Comparison of ENCODE assay signal across 9 cellular contexts in the genomic region with DNA sequence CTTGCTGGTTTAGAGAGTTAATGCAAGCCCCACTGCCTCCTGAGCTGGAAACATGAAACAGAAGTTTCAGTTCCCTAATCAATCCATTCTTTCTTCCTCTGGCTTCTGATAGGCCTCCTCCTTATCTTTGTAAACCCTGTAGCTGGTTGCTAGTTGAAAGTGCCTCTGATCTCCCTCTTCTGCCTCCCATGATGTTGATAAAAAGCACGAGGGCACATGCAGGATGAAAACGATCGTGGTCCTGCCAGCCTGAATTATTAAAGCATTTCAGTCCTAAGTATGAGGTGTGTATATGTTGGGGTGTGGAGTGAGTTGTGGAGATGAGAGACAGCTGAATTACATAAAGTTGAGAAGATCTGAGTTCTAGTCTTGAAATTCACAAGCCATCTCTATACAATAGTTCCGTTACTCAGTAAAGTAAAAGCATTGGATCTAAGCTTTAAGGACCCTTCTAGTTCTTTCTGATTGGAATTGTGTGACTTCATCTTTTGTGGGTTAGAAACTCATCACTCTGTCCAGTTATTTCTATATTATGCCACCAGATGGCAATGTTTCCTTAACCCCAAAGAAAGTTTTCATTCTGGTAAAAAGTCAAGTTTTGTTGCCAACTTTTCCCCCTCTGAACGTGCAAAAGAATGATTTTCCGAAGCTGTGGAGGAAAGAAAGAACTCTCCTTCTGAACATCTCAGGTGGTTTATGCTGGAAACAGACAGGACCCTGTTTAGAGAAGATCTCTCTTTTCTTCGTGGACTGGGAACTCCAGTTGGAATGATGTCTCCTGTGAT. TPM values are rescaled to one million over a fixed set of nuclear protein-coding genes. Genes with fewer than 3 reads are reported as not detected.
DNase-seq lines count a peak whose midpoint lies in the region; ATAC-seq, FAIRE-seq and TF ChIP-seq lines count a peak whose summit lies in the region.
"Had no signal": no experiment of that assay in that cellular context is flagged by ENCODE, and none has a peak within 500 bp of the region (broad histone marks: within the 10 kb centered on the region; RNA-seq: fewer than 3 reads in every experiment).

No MANE protein-coding gene starts in this region.

- peak overlapping the region; percentile 91; the same call in 1 of the 2 replicates for H2AFZ ChIP-seq in H1 (ENCODE audit: low read length)

- no peak overlapping the region for H4K8ac ChIP-seq in H1 (ENCODE audit: extremely low read depth, insufficient read depth, low read length)

- TF ChIP-seq EP300 in H1 (IDR thresholded peaks at IDR 0.05; ENCODE audit: borderline replicate concordance in 1 of 2, low read depth in 2 of 2, low read length in 2 of 2) = no peak

- CTCF ChIA-PET in Panc1 (lab: Charles Lee) (interaction anchor here (0.6 to 1.9 kb wide), 6 partner anchors 74 to 422 kb away, joined by 3 to 9 read pairs (median 4); no protein-coding TSS in a partner anchor), H1 (lab: Charles Lee; ENCODE audit: partially characterized antibody) (interaction anchor here (0.8 to 4.0 kb wide), 41 partner anchors 8 to 824 kb away, joined by 3 to 48 read pairs (median 5); a partner anchor contains a TSS)

- no peak overlapping the region for H2BK15ac ChIP-seq in H1 (ENCODE audit: low read length)

- H4K5ac ChIP-seq in H1 (ENCODE audit: insufficient read length, low read depth, low read length) = no peak overlapping the region

- no peak overlapping the region for H3K23ac ChIP-seq in H1 (ENCODE audit: insufficient read length)

- H2BK5ac ChIP-seq in H1 (ENCODE audit: low read depth, low read length) = no peak overlapping the region

- ATAC-seq in GM19372 (IDR thresholded peaks at IDR 0.05; ENCODE audit: low read depth, unreplicated experiment) (peak; percentile 62), Panc1 (peak; percentile 72)

- no peak overlapping the region for H3K14ac ChIP-seq in H1 (ENCODE audit: insufficient read length)

- no peak for FAIRE-seq in D721Med (lab: Jason Lieb, UNC)
- FAIRE-seq in H1 (lab: Jason Lieb, UNC) = peak; percentile 50

- WGBS in H1 (ENCODE audit: extremely low coverage in 1 of 2, insufficient coverage in 1 of 2, insufficient read length in 1 of 2, insufficient replicate concordance in 2 of 2, low coverage in 1 of 2, low lambda C conversion rate in 2 of 2, missing lambda C conversion rate in 1 of 2), 2 experiments = 57% methylated on average over 7 of the region's 7 CpGs; no CpG with 5 or more reads in 1 of the 2 experiments
- whole genome bisulfite sequencing in mesodermal cell (ENCODE audit: insufficient coverage in 2 of 2), 2 experiments = 37 to 43% methylated on average over 1 to 3 of the region's 7 CpGs

- peak; percentile 59 for TF ChIP-seq CTCF in D721Med (IDR thresholded peaks at IDR 0.05; ENCODE audit: insufficient read depth, missing control alignments)
- TF ChIP-seq CTCF in HL-60 (IDR thresholded peaks at IDR 0.05; ENCODE audit: insufficient read depth, low read length) = peak; percentile 33
- TF ChIP-seq CTCF in Panc1 (IDR thresholded peaks at IDR 0.05) = peak; percentile 76
- peak in 2 of 3 experiments; percentile 40 to 58; a peak in 2 of 4 replicates for TF ChIP-seq CTCF in H1 (IDR thresholded peaks at IDR 0.05; ENCODE audit: control extremely low read depth in 1 of 3, insufficient read depth in 1 of 3, low read depth in 1 of 3, low read length in 3 of 3)
- no peak for TF ChIP-seq CTCF in WERI-Rb-1 (IDR thresholded peaks at IDR 0.05; ENCODE audit: low read depth, low read length)

- no peak overlapping the region for H2BK120ac ChIP-seq in H1 (replicated peaks; ENCODE audit: low read depth, low read length)

- no peak overlapping the region for H3K18ac ChIP-seq in H1 (ENCODE audit: extremely low read depth, low read length)

- H3K4me1 ChIP-seq in Panc1 (ENCODE audit: control insufficient read depth, insufficient read depth, low read length) (0 out of 2 replicates have a peak, but pooled peaks cover 3% of the 10 kb centered on the region), H1 (replicated peaks in 1 of 4; ENCODE audit: control insufficient read depth in 3 of 4, insufficient read depth in 4 of 4, low read length in 3 of 4) (peaks cover 0 to 6% (median 2%) of the 10 kb centered on the region in 4 experiments; a peak in 2 of 7 replicates), mesodermal cell (ENCODE audit: control insufficient read depth, insufficient read depth, low read length, poor library complexity, severe bottlenecking) (peaks cover 4% of the 10 kb centered on the region)

- no peak overlapping the region for H4K91ac ChIP-seq in H1 (replicated peaks; ENCODE audit: insufficient read length, low read length)

- H3K56ac ChIP-seq in H1 (replicated peaks; ENCODE audit: insufficient read length, low read depth, low read length) = no peak overlapping the region

- H3K36me3 ChIP-seq in Panc1 (ENCODE audit: control insufficient read depth, insufficient read depth, low read length) (no peaks in the 10 kb centered on the region), H1 (ENCODE audit: control insufficient read depth in 2 of 4, insufficient read depth in 4 of 4, low read length in 3 of 4) (no peaks in the 10 kb centered on the region), mesodermal cell (ENCODE audit: control insufficient read depth, insufficient read depth, low read length) (no peaks in the 10 kb centered on the region), WERI-Rb-1 (no peaks in the 10 kb centered on the region)

- no peaks in the 10 kb centered on the region for H3K23me2 ChIP-seq in H1 (ENCODE audit: low read depth, low read length)

- no peaks in the 10 kb centered on the region for H3K79me2 ChIP-seq in H1 (ENCODE audit: control insufficient read depth in 1 of 2, insufficient read depth in 2 of 2, low read length in 2 of 2)

- no peak overlapping the region for H2BK20ac ChIP-seq in H1 (ENCODE audit: low read length)

- H3K79me1 ChIP-seq in H1 (ENCODE audit: low read depth, low read length) = no peaks in the 10 kb centered on the region

- POLR2A ChIA-PET in Panc1 (lab: Charles Lee) = interaction anchor here (0.6 kb wide), 1 partner anchor 51 kb away, joined by 3 read pairs; no protein-coding TSS in a partner anchor
- POLR2A ChIA-PET in H1 (lab: Charles Lee; ENCODE audit: partially characterized antibody) = interaction anchor here (0.7 to 0.8 kb wide), 2 partner anchors 151 to 806 kb away, joined by 3 read pairs; no protein-coding TSS in a partner anchor

- no peak overlapping the region for H2BK12ac ChIP-seq in H1 (ENCODE audit: low read depth, low read length)

- no peak overlapping the region for H3K9ac ChIP-seq in H1 (replicated peaks in 1 of 4; ENCODE audit: extremely low read depth in 1 of 4, low read depth in 3 of 4, low read length in 3 of 4)

- H3K4me3 ChIP-seq in HL-60 (replicated peaks; ENCODE audit: insufficient read depth, low read length) (no peak overlapping the region), Panc1 (ENCODE audit: low read depth in 2 of 2, low read length in 2 of 2) (peak overlapping the region in 1 of 2 experiments; percentile 25; a peak in 2 of 4 replicates), H1 (ENCODE audit: extremely low read depth in 1 of 4, insufficient read depth in 2 of 4, low read depth in 3 of 4, low read length in 4 of 4) (no peak overlapping the region), mesodermal cell (ENCODE audit: extremely low read depth, insufficient read depth, low read length, poor library complexity, severe bottlenecking) (no peak overlapping the region), WERI-Rb-1 (ENCODE audit: low read depth, low read length) (no peak overlapping the region)

- peak; percentile 76 to 81 for TF ChIP-seq RAD21 in H1 (IDR thresholded peaks at IDR 0.05 in 1 of 2, conservative IDR thresholded peaks at IDR 0.05 in 1 of 2; ENCODE audit: low read depth in 2 of 2, low read length in 2 of 2)

- H3K9me3 ChIP-seq in Panc1 (ENCODE audit: control insufficient read depth, insufficient read depth, low read depth, low read length) (no peaks in the 10 kb centered on the region), H1 (ENCODE audit: insufficient read depth in 2 of 2, low read depth in 1 of 2, low read length in 1 of 2) (no peaks in the 10 kb centered on the region), mesodermal cell (ENCODE audit: control insufficient read depth, low read length) (no peaks in the 10 kb centered on the region), WERI-Rb-1 (ENCODE audit: severe bottlenecking) (no peaks in the 10 kb centered on the region)

- no peak overlapping the region for H3K4ac ChIP-seq in H1 (replicated peaks; ENCODE audit: insufficient read length, low read depth, low read length)

- intact Hi-C loops in Panc1 (cut with micrococcal nuclease; ENCODE audit: unreplicated experiment) = loop anchor here (2.0 to 5.0 kb wide), 2 partner anchors 305 to 806 kb away; no protein-coding TSS in a partner anchor

- H3K27me3 ChIP-seq in HL-60 (ENCODE audit: insufficient read depth, poor library complexity, severe bottlenecking) = peaks cover 2% of the 10 kb centered on the region
- H3K27me3 ChIP-seq in Panc1 (ENCODE audit: control insufficient read depth, insufficient read depth, low read length) = no peaks in the 10 kb centered on the region; the same call in 1 of the 2 replicates
- H3K27me3 ChIP-seq in H1 (replicated peaks in 1 of 4; ENCODE audit: control insufficient read depth in 3 of 4, extremely low read depth in 1 of 4, insufficient read depth in 3 of 4, low read length in 3 of 4) = no peaks in the 10 kb centered on the region
- no peaks in the 10 kb centered on the region for H3K27me3 ChIP-seq in WERI-Rb-1 (ENCODE audit: insufficient read depth, low read depth, severe bottlenecking)

- peak overlapping the region in 1 of 2 experiments; percentile 6; a peak in 1 of 4 replicates for H3K4me2 ChIP-seq in H1 (ENCODE audit: insufficient read depth in 1 of 2, low read depth in 2 of 2, low read length in 2 of 2)

- DNase-seq in D721Med (ENCODE audit: insufficient read length, low spot score) = no peak
- peak in 1 of 2 experiments; percentile 29 for DNase-seq in HL-60 (ENCODE audit: low read depth in 1 of 2, low spot score in 1 of 2)
- peak; percentile 64 for DNase-seq in Panc1 (ENCODE audit: low read depth, low spot score)
- no peak for DNase-seq in H1 (ENCODE audit: low read depth in 1 of 2, low spot score in 2 of 2)
- no peak for DNase-seq in activated CD8-positive, alpha-beta memory T cell treated with anti-CD3 and anti-CD28 coated beads, Interleukin-2, amount 50 U/mL, for 4 hours
- no peak for DNase-seq in WERI-Rb-1

- no peak for TF ChIP-seq POLR2A in H1 (IDR thresholded peaks at IDR 0.05; ENCODE audit: control extremely low read depth in 1 of 2, low read depth in 2 of 2, low read length in 2 of 2)

- in situ Hi-C loops in Panc1 (cut with HindIII; ENCODE audit: low pct_unique_long_range_greater_than_20kb, low sequenced_read_pairs) = no loop called here

- H2AK5ac ChIP-seq in H1 (ENCODE audit: low read depth, low read length) = no peak overlapping the region

- H3K27ac ChIP-seq in HL-60 (replicated peaks) (no peak overlapping the region), Panc1 (ENCODE audit: low read length) (peak overlapping the region; percentile 69), H1 (ENCODE audit: low read depth, low read length) (no peak overlapping the region), mesodermal cell (ENCODE audit: low read depth, low read length, severe bottlenecking) (peak overlapping the region; percentile 25), WERI-Rb-1 (no peak overlapping the region)

- H4K20me1 ChIP-seq in H1 (replicated peaks in 1 of 2; ENCODE audit: control insufficient read depth in 1 of 2, insufficient read depth in 2 of 2, low read length in 2 of 2) = no peaks in the 10 kb centered on the region

- BruUV-seq in Panc1 (replicated peaks; lab: Mats Ljungman, UMichigan) = no TSS peak

RNA-seq across cellular contexts. Expression of a gene that starts 34.8 kb away (rescaled TPM):
- 0.51 TPM for total RNA-seq in Panc1 (2021; ENCODE audit: unreplicated experiment)
- 0.17 TPM for polyA plus RNA-seq in Panc1 (2012; ENCODE audit: insufficient read length)
- not detected in 2 replicates for total RNA-seq in H1 (2021; fragmentation: NEBNext Ultra II Directional; extraction: Animal tissue kit (Norgen Biotek cat#: 25700))
- polyA plus RNA-seq in H1 (2011; rRNA removed) = not detected in 2 replicates
- polyA plus RNA-seq in H1 (2011; cell fraction: cytosol; rRNA removed) = not detected
- not detected for polyA plus RNA-seq in H1 (2011; cell fraction: nucleus; rRNA removed)
- not detected in 4 replicates for polyA plus RNA-seq in H1 (2012, experiment 1 of 2)
- not detected for polyA plus RNA-seq in H1 (2012, experiment 2 of 2)
- not detected for polyA plus RNA-seq in H1 (2013, experiment 1 of 2)
- polyA plus RNA-seq in H1 (2013, experiment 2 of 2) = not detected
- polyA minus RNA-seq in H1 (2011; rRNA and poly(A)+ RNA removed) = not detected in 2 replicates
- polyA minus RNA-seq in H1 (2011; cell fraction: cytosol; rRNA and poly(A)+ RNA removed) = not detected
- not detected for polyA minus RNA-seq in H1 (2011; cell fraction: nucleus; rRNA and poly(A)+ RNA removed)
- not detected for polyA plus RNA-seq in mesodermal cell (2013, experiment 1 of 2)
- not detected for polyA plus RNA-seq in mesodermal cell (2013, experiment 2 of 2)
- total RNA-seq: activated CD8-positive, alpha-beta memory T cell treated with anti-CD3 and anti-CD28 coated beads for 36 hours had no signal

Comparison
In these comparisons a context has a peak if more than half of its experiments do, and no peak if none do; other contexts are left out.
1. H3K27ac ChIP-seq: peak in Panc1 (single experiment) and mesodermal cell (single experiment); none in HL-60 (single experiment), H1 (single experiment) and WERI-Rb-1 (single experiment).